In genomic region chr20:51400051-51400926, GRCh38 we compare ENCODE assay signal across 9 cellular contexts.
A peak's percentile ranks its signal among the peaks of the same experiment; 100 is the strongest.
DNase-seq lines count a peak whose midpoint lies in the region; ATAC-seq, FAIRE-seq and TF ChIP-seq lines count a peak whose summit lies in the region.
"Had no signal": no experiment of that assay in that cellular context is flagged by ENCODE, and none has a peak within 500 bp of the region (broad histone marks: within the 10 kb centered on the region; RNA-seq: fewer than 3 reads in every experiment).

No MANE protein-coding gene starts in this region.

- peaks cover 0 to 3% of the 10 kb centered on the region in 2 experiments; a peak in 2 of 4 replicates for H3K36me3 ChIP-seq in GM12878 (ENCODE audit: control insufficient read depth in 2 of 2, insufficient read depth in 2 of 2, low read length in 1 of 2)

- peaks cover 65% of the 10 kb centered on the region for H3K4me1 ChIP-seq in GM12878 (ENCODE audit: control insufficient read depth, insufficient read depth, low read length)

- intact Hi-C loops in GM12878 (cut with micrococcal nuclease; ENCODE audit: unreplicated experiment), result loop anchor here (2.0 to 5.0 kb wide), 3 partner anchors 61 to 142 kb away; partner anchors contain the start of gene NFATC2

- peak overlapping the region; percentile 94 for H3K27ac ChIP-seq in GM12878 (ENCODE audit: control insufficient read depth, insufficient read depth)

- H2AFZ ChIP-seq in GM12878 (ENCODE audit: control insufficient read depth, low read depth, low read length), result peak overlapping the region; percentile 76

- BruUV-seq in GM12878 (replicated peaks; lab: Mats Ljungman, UMichigan), result no TSS peak

- H3K4me3 ChIP-seq in GM12878, result no peak overlapping the region; the same call in 1 of the 2 replicates

- TF ChIP-seq POLR2A in GM18505 (IDR thresholded peaks at IDR 0.05; ENCODE audit: borderline replicate concordance, extremely low read depth, insufficient read depth, insufficient read length) (peak; percentile 60), GM12878 (IDR thresholded peaks at IDR 0.05; ENCODE audit: low read depth, low read length) (peak; percentile 78)

- POLR2A ChIA-PET in GM12878 (lab: Charles Lee), result interaction anchor here (0.5 to 1.7 kb wide), 3 partner anchors 10 to 141 kb away, joined by 3 to 5 read pairs (median 4); no protein-coding TSS in a partner anchor

- no peaks in the 10 kb centered on the region; the same call in 2 of the 3 replicates for H3K9me3 ChIP-seq in GM12878 (replicated peaks; ENCODE audit: control insufficient read depth, insufficient read depth, low read length)

- peak overlapping the region; percentile 64 for H3K9ac ChIP-seq in GM12878 (ENCODE audit: control insufficient read depth, insufficient read depth, low read length)

- WGBS in GM12878 (ENCODE audit: insufficient coverage, insufficient replicate concordance, low lambda C conversion rate, missing lambda C conversion rate), result 2% methylated on average over 17 of the region's 17 CpGs

- TF ChIP-seq CTCF in GM12878 (IDR thresholded peaks at IDR 0.05 in 2 of 3, conservative IDR thresholded peaks at IDR 0.05 in 1 of 3; ENCODE audit: control insufficient read depth in 2 of 3, extremely low read depth in 1 of 3, insufficient read depth in 1 of 3, low read depth in 3 of 3, low read length in 3 of 3), result no peak

- H4K20me1 ChIP-seq in GM12878 (ENCODE audit: control insufficient read depth, insufficient read depth), result no peaks in the 10 kb centered on the region

- TF ChIP-seq RAD21 in GM12878 (IDR thresholded peaks at IDR 0.05; ENCODE audit: insufficient read depth, low read depth, low read length), result no peak

- TF ChIP-seq EP300 in GM12878 (IDR thresholded peaks at IDR 0.05; ENCODE audit: borderline replicate concordance in 1 of 2, control insufficient read depth in 1 of 2, low read depth in 2 of 2, low read length in 2 of 2), result peak; percentile 66 to 83; a peak in 3 of 4 replicates

- CTCF ChIA-PET in GM12878 (lab: Yijun Ruan, JAX), result interaction anchor here (1.3 to 2.7 kb wide), 3 partner anchors 14 to 195 kb away, joined by 3 to 16 read pairs (median 4); no protein-coding TSS in a partner anchor

- no peaks in the 10 kb centered on the region for H3K27me3 ChIP-seq in GM12878 (replicated peaks in 1 of 2; ENCODE audit: control insufficient read depth in 2 of 2, insufficient read depth in 2 of 2, low read length in 1 of 2)

- peak overlapping the region; percentile 98 for H3K4me2 ChIP-seq in GM12878 (ENCODE audit: control insufficient read depth, insufficient read depth)

- ATAC-seq in GM18505 (IDR thresholded peaks at IDR 0.05; ENCODE audit: unreplicated experiment), result peak; percentile 64
- ATAC-seq in HG02759 (IDR thresholded peaks at IDR 0.05; ENCODE audit: unreplicated experiment), result peak; percentile 72
- peak; percentile 76 for ATAC-seq in GM12878
- ATAC-seq: HCT116 had no signal

- peak; percentile 49 for DNase-seq in SK-MEL-5 (ENCODE audit: low read depth, low spot score)
- peak; percentile 89 for DNase-seq in GM12878 (ENCODE audit: low read depth, low spot score)
- DNase-seq in stimulated activated CD8-positive, alpha-beta memory T cell treated with anti-CD3 and anti-CD28 coated beads, Interleukin-15, amount 100 ng/mL, for 1 hour (ENCODE audit: low read depth), result peak; percentile 26
- no peak for DNase-seq in NCI-H1092 treated with DMSO at 0.1 percent for 48 hours (lab: John Stamatoyannopoulos, UW)
- DNase-seq in NCI-H1105 treated with DMSO at 0.1 percent for 48 hours (lab: John Stamatoyannopoulos, UW), result no peak
- no peak for DNase-seq in NCI-H510A (lab: John Stamatoyannopoulos, UW)

- RAD21 ChIA-PET in GM12878 (lab: Charles Lee; ENCODE audit: unreplicated experiment), result interaction anchor here (0.6 to 3.8 kb wide), 10 partner anchors 9 to 1177 kb away, joined by 3 to 22 read pairs (median 4); partner anchors contain the start of gene NFATC2

- FAIRE-seq in GM12878 (lab: Jason Lieb, UNC), result peak; percentile 95

- peaks cover 4% of the 10 kb centered on the region for H3K79me2 ChIP-seq in GM12878 (ENCODE audit: control insufficient read depth, insufficient read depth, low read length)

- in situ Hi-C loops in SK-MEL-5 (cut with HindIII; ENCODE audit: low pct_unique_long_range_greater_than_20kb, low sequenced_read_pairs), result no loop called here
- in situ Hi-C loops in GM12878 (cut with MboI), result loop anchor here (10.0 to 25.0 kb wide), 2 partner anchors 585 to 762 kb away; no protein-coding TSS in a partner anchor

- SMC1A ChIA-PET in GM12878 (lab: Charles Lee; ENCODE audit: uncharacterized antibody, unreplicated experiment), result interaction anchor here (0.6 to 2.6 kb wide), 9 partner anchors 13 to 194 kb away, joined by 3 to 8 read pairs (median 4); no protein-coding TSS in a partner anchor

TF ChIP-seq in GM12878, 131 proteins besides CTCF, POLR2A, EP300 and RAD21 (continues in another document):
- TF ChIP-seq CREM (IDR thresholded peaks at IDR 0.05; ENCODE audit: low read depth) (peak; percentile 84), MYC (IDR thresholded peaks at IDR 0.05; ENCODE audit: insufficient read depth, insufficient read length, insufficient replicate concordance, low read length, severe bottlenecking) (no peak), SKIL (IDR thresholded peaks at IDR 0.05; ENCODE audit: low read depth, poor library complexity, severe bottlenecking) (peak; percentile 96), TCF3 (IDR thresholded peaks at IDR 0.05; ENCODE audit: borderline replicate concordance, insufficient read depth, low read depth, low read length) (0 out of 2 replicates have a peak, but pooled peaks have one; percentile 33), CEBPZ (IDR thresholded peaks at IDR 0.05; ENCODE audit: low read depth, low read length) (no peak), SUZ12 (IDR thresholded peaks at IDR 0.05; ENCODE audit: unreplicated experiment) (no peak), BRCA1 (IDR thresholded peaks at IDR 0.05; ENCODE audit: low read depth, low read length) (peak; percentile 7; the same call in 1 of the 2 replicates), ATF7 (IDR thresholded peaks at IDR 0.05; ENCODE audit: low read depth) (peak; percentile 94), STAT3 (IDR thresholded peaks at IDR 0.05; ENCODE audit: low read depth, low read length) (no peak), BCL11A (IDR thresholded peaks at IDR 0.05; ENCODE audit: low read depth, low read length) (peak; percentile 13; the same call in 1 of the 2 replicates), NR2F1 (conservative IDR thresholded peaks at IDR 0.05) (peak; percentile 66), NBN (IDR thresholded peaks at IDR 0.05) (peak; percentile 61; the same call in 1 of the 2 replicates), CHD2 (IDR thresholded peaks at IDR 0.05; ENCODE audit: borderline replicate concordance, low read depth, low read length) (peak; percentile 62; the same call in 1 of the 2 replicates), MLLT1 (IDR thresholded peaks at IDR 0.05) (peak; percentile 49; the same call in 1 of the 2 replicates)

Comparison
In these comparisons a context has a peak if more than half of its experiments do, and no peak if none do; other contexts are left out.
1. DNase-seq: peak in SK-MEL-5 (single experiment), GM12878 (single experiment) and stimulated activated CD8-positive, alpha-beta memory T cell treated with anti-CD3 and anti-CD28 coated beads, Interleukin-15, amount 100 ng/mL, for 1 hour (single experiment); none in NCI-H1092 treated with DMSO at 0.1 percent for 48 hours (single experiment), NCI-H1105 treated with DMSO at 0.1 percent for 48 hours (single experiment) and NCI-H510A (single experiment).
2. Peak in every context shown above with its lines, with median percentiles within 50 percentile points of each other: ATAC-seq.